Comparison of ENCODE assay signal across 9 cellular contexts in genomic region chr9:89775641-89776040, GRCh38.
"Had no signal": no experiment of that assay in that cellular context is flagged by ENCODE, and none has a peak within 500 bp of the region (broad histone marks: within the 10 kb centered on the region; RNA-seq: fewer than 3 reads in every experiment).

No MANE protein-coding gene starts in this region.

- ATAC-seq: HCT116, K562 had no signal

- DNase-seq: GM23248, GOT3, H7, HFFc6, IMR-90 had no signal

- H3K4me1 ChIP-seq: HAP-1 had no signal

- H3K4me3 ChIP-seq: GM23248, HAP-1, K562 had no signal

- H3K36me3 ChIP-seq: HAP-1 had no signal

- H3K9me3 ChIP-seq: HAP-1 had no signal

- H3K27ac ChIP-seq: GM23248 had no signal

- FAIRE-seq: HTR-8/SVneo, K562 had no signal
